ENCODE assay signal across 34 cellular contexts in genomic region chr21:34229361-34229760, GRCh38.
"Had no signal": no experiment of that assay in that cellular context is flagged by ENCODE, and none has a peak within 500 bp of the region (broad histone marks: within the 10 kb centered on the region; RNA-seq: fewer than 3 reads in every experiment).

No MANE protein-coding gene starts in this region.

- H3K4me1 ChIP-seq: adrenal gland, body of pancreas, breast epithelium had no signal

- FAIRE-seq: astrocyte, TTC549 had no signal

- H3K27ac ChIP-seq: adrenal gland, body of pancreas, brain microvascular endothelial cell, breast epithelium, VCaP had no signal

- H3K9me3 ChIP-seq: adrenal gland, body of pancreas, breast epithelium had no signal

- DNase-seq: activated B cell treated with CpG ODN at 0.5 μM for 24 hours; activated CD4-positive, alpha-beta memory T cell treated with anti-CD3 and anti-CD28 coated beads for 36 hours; activated CD4-positive, alpha-beta T cell treated with anti-CD3 and anti-CD28 coated beads for 4 hours; activated CD4-positive, alpha-beta T cell treated with anti-CD3 and anti-CD28 coated beads, Interleukin-2, amount 10 ng/mL, durations not matched to agents 24 days and 14 days; activated CD4-positive, alpha-beta T cell treated with anti-CD3 and anti-CD28 coated beads, Interleukin-2, amount 50 U/mL, for 1 hour; activated CD4-positive, alpha-beta T cell treated with anti-CD3 and anti-CD28 coated beads, Interleukin-2, amount 50 U/mL, for 4 hours; activated CD4-positive, CD25-positive, alpha-beta regulatory T cell treated with anti-CD3 and anti-CD28 coated beads, Interleukin-2, amount 50 U/mL, for 72 hours; activated CD8-positive, alpha-beta memory T cell treated with anti-CD3 and anti-CD28 coated beads, Interleukin-2, amount 50 U/mL, for 4 hours; activated CD8-positive, alpha-beta T cell treated with anti-CD3 and anti-CD28 coated beads for 36 hours; activated effector memory CD4-positive, alpha-beta T cell treated with anti-CD3 and anti-CD28 coated beads, Interleukin-2, amount 50 U/mL, for 16 hours; activated gamma-delta T cell treated with Interleukin-2 at 50 U/mL for 16 hours; activated naive CD4-positive, alpha-beta T cell; activated naive CD4-positive, alpha-beta T cell treated with anti-CD3 and anti-CD28 coated beads for 36 hours; activated naive CD4-positive, alpha-beta T cell treated with anti-CD3 and anti-CD28 coated beads, Interleukin-2, amount 50 U/mL, for 16 hours; activated naive CD8-positive, alpha-beta T cell treated with anti-CD3 and anti-CD28 coated beads for 36 hours; activated T-cell treated with anti-CD3 and anti-CD28 coated beads for 4 hours; activated T-cell treated with anti-CD3 and anti-CD28 coated beads, Interleukin-2, amount 50 U/mL, for 1 hour; activated T-cell treated with anti-CD3 and anti-CD28 coated beads, Interleukin-2, amount 50 U/mL, for 4 hours; activated T-cell treated with anti-CD3 and anti-CD28 coated beads, Interleukin-2, amount 50 U/mL, for 72 hours; adrenal gland; amniotic stem cell; aorta; body of pancreas; brain microvascular endothelial cell; central memory CD4-positive, alpha-beta T cell; T-helper 1 cell; T-helper 2 cell; T-helper 9 cell had no signal

- H3K36me3 ChIP-seq: adrenal gland, brain microvascular endothelial cell, breast epithelium had no signal

- ATAC-seq: activated CD8-positive, alpha-beta T cell treated with anti-CD3 and anti-CD28 coated beads for 36 hours; activated naive CD4-positive, alpha-beta T cell treated with anti-CD3 and anti-CD28 coated beads, Interleukin-2, amount 50 U/mL, for 72 hours; activated T-cell treated with anti-CD3 and anti-CD28 coated beads, Interleukin-2, amount 50 U/mL, for 4 hours; activated T-cell treated with anti-CD3 and anti-CD28 coated beads, Interleukin-2, amount 50 U/mL, for 72 hours; activated T-helper 17 cell treated with anti-CD3 and anti-CD28 coated beads, Interleukin-2, amount 50 U/mL, for 72 hours; body of pancreas had no signal

- H3K4me3 ChIP-seq: adrenal gland, body of pancreas, breast epithelium had no signal

- H3K27me3 ChIP-seq: adrenal gland, body of pancreas, brain microvascular endothelial cell, breast epithelium had no signal
